1 cellular context compared by ENCODE assay signal in genomic region chr17:79931517-79932309, GRCh38.
TF ChIP-seq lines count a peak whose summit lies in the region.

No MANE protein-coding gene starts in this region.

TF ChIP-seq in HepG2, 621 proteins besides CTCF, POLR2A, EP300 and RAD21 (continued from another document):
- TF ChIP-seq FOXO4 (CRISPR knock-in tag; conservative IDR thresholded peaks at IDR 0.05) (no peak), ZMAT3 (CRISPR knock-in tag; conservative IDR thresholded peaks at IDR 0.05) (0 out of 2 replicates have a peak, but pooled peaks have one; percentile 12), ZNF616 (CRISPR knock-in tag; IDR thresholded peaks at IDR 0.05; ENCODE audit: low read depth) (no peak), ZSCAN31 (CRISPR knock-in tag; IDR thresholded peaks at IDR 0.05; ENCODE audit: low read depth) (no peak), ZNF619 (CRISPR knock-in tag; IDR thresholded peaks at IDR 0.05) (no peak; the same call in 1 of the 2 replicates), PCBP2 (optimal IDR thresholded peaks at IDR 0.05; ENCODE audit: low read depth, low read length, poor library complexity, severe bottlenecking) (no peak), ATF7-NPFF (CRISPR knock-in tag; IDR thresholded peaks at IDR 0.05; ENCODE audit: low read depth) (no peak), ELF1 (CRISPR knock-in tag; IDR thresholded peaks at IDR 0.05) (peak; percentile 16; the same call in 1 of the 2 replicates), MLXIP (CRISPR knock-in tag; IDR thresholded peaks at IDR 0.05; ENCODE audit: borderline replicate concordance) (no peak), ZNF775 (CRISPR knock-in tag; IDR thresholded peaks at IDR 0.05; ENCODE audit: borderline replicate concordance) (no peak), ZNF543 (CRISPR knock-in tag; IDR thresholded peaks at IDR 0.05) (peak; percentile 63; the same call in 1 of the 2 replicates), HDAC2 (CRISPR knock-in tag; IDR thresholded peaks at IDR 0.05) (peak; percentile 77; the same call in 1 of the 2 replicates), ZNF570 (CRISPR knock-in tag; IDR thresholded peaks at IDR 0.05; ENCODE audit: borderline replicate concordance) (no peak), FOXA3 (CRISPR knock-in tag; IDR thresholded peaks at IDR 0.05) (peak; percentile 69), ZNF235 (CRISPR knock-in tag; IDR thresholded peaks at IDR 0.05; ENCODE audit: borderline replicate concordance) (no peak; the same call in 1 of the 2 replicates), PATZ1 (CRISPR knock-in tag; IDR thresholded peaks at IDR 0.05) (no peak; the same call in none of the 2 replicates), TIGD3 (CRISPR knock-in tag; IDR thresholded peaks at IDR 0.05; ENCODE audit: borderline replicate concordance) (no peak), MYPOP (CRISPR knock-in tag; IDR thresholded peaks at IDR 0.05) (no peak)
